Comparison of ENCODE assay signal across 7 cellular contexts in genomic region chr12:63545298-63545916, GRCh38.
DNase-seq lines count a peak whose midpoint lies in the region; ATAC-seq, FAIRE-seq and TF ChIP-seq lines count a peak whose summit lies in the region.
"Not testable (repeated sequence)": the region's sequence is repeated elsewhere in the genome, so short reads cannot be mapped to it uniquely, and the experiment has no call there.

No MANE protein-coding gene starts in this region.

- H3K27me3 Mint-ChIP-seq in activated T-cell treated with anti-CD3 and anti-CD28 coated beads, Interleukin-2, amount 50 U/mL, for 72 hours (ENCODE audit: low read depth); activated naive CD8-positive, alpha-beta T cell treated with anti-CD3 and anti-CD28 coated beads, Interleukin-2, amount 50 U/mL, for 24 hours: not testable (repeated sequence)

- not testable (repeated sequence) for H3K36me3 Mint-ChIP-seq in activated T-cell treated with anti-CD3 and anti-CD28 coated beads, Interleukin-2, amount 50 U/mL, for 72 hours (ENCODE audit: insufficient read depth in 2 of 2); activated naive CD8-positive, alpha-beta T cell treated with anti-CD3 and anti-CD28 coated beads, Interleukin-2, amount 50 U/mL, for 24 hours (ENCODE audit: low read depth)

- not testable (repeated sequence) for H3K36me3 ChIP-seq in HepG2 (replicated peaks in 1 of 2; ENCODE audit: control insufficient read depth in 1 of 2, insufficient read depth in 2 of 2, low read length in 2 of 2)

- TF ChIP-seq RAD21 in A549 (conservative IDR thresholded peaks at IDR 0.05 in 1 of 2, IDR thresholded peaks at IDR 0.05 in 1 of 2); HepG2 (CRISPR knock-in tag; IDR thresholded peaks at IDR 0.05): not testable (repeated sequence)

- not testable (repeated sequence) for ATAC-seq in A549, HepG2
- peak; percentile 66 to 75 for ATAC-seq in activated T-cell treated with anti-CD3 and anti-CD28 coated beads, Interleukin-2, amount 50 U/mL, for 72 hours (replicated peaks in 1 of 2)
- ATAC-seq in activated naive CD8-positive, alpha-beta T cell treated with anti-CD3 and anti-CD28 coated beads, Interleukin-2, amount 50 U/mL, for 24 hours, result peak; percentile 49
- peak; percentile 23 for ATAC-seq in stimulated activated naive CD8-positive, alpha-beta T cell treated with anti-CD3 and anti-CD28 coated beads, Interleukin-15, Interleukin-2, amounts not matched to agents 100 U/mL and 50 U/mL, for 24 hours

- TF ChIP-seq POLR2A in A549 (IDR thresholded peaks at IDR 0.05; ENCODE audit: low read length); HepG2 (IDR thresholded peaks at IDR 0.05; ENCODE audit: insufficient read depth in 1 of 2, low read depth in 2 of 2, low read length in 2 of 2): not testable (repeated sequence)

- H3K4me3 ChIP-seq in A549; HepG2 (replicated peaks in 1 of 3; ENCODE audit: insufficient read depth in 1 of 3, low read depth in 2 of 3, low read length in 3 of 3): not testable (repeated sequence)

- intact Hi-C loops in HepG2 (cut with micrococcal nuclease; ENCODE audit: unreplicated experiment), result loop anchor here (10.0 kb wide), 1 partner anchor 189 kb away; no protein-coding TSS in a partner anchor

- H4K20me1 ChIP-seq in HepG2 (ENCODE audit: insufficient read depth, low read length), result not testable (repeated sequence)

- in situ Hi-C loops in HepG2 (cut with HindIII; ENCODE audit: extremely low pct_ligation_motif_present, low pct_unique_long_range_greater_than_20kb), result not testable (repeated sequence)

- H3K27ac ChIP-seq in A549; HepG2 (ENCODE audit: extremely low read length, insufficient read depth, low read length): not testable (repeated sequence)

- not testable (repeated sequence) for TF ChIP-seq CTCF in A549 (IDR thresholded peaks at IDR 0.05); HepG2 (CRISPR knock-in tag; IDR thresholded peaks at IDR 0.05)

- not testable (repeated sequence) for H3K9me3 ChIP-seq in A549; HepG2 (ENCODE audit: low read length)

- H3K27ac Mint-ChIP-seq in activated T-cell treated with anti-CD3 and anti-CD28 coated beads, Interleukin-2, amount 50 U/mL, for 72 hours; activated naive CD8-positive, alpha-beta T cell treated with anti-CD3 and anti-CD28 coated beads, Interleukin-2, amount 50 U/mL, for 24 hours: not testable (repeated sequence)

- not testable (repeated sequence) for BruUV-seq in HepG2 (replicated peaks; lab: Mats Ljungman, UMichigan)

- H3K9ac ChIP-seq in HepG2 (ENCODE audit: insufficient read depth, low read depth, low read length), result not testable (repeated sequence)

- H3K4me2 ChIP-seq in A549; HepG2 (ENCODE audit: low read depth, low read length): not testable (repeated sequence)

- 6% methylated on average over 4 of the region's 5 CpGs for WGBS in A549 (ENCODE audit: missing lambda C conversion rate)
- WGBS in HepG2 (ENCODE audit: low lambda C conversion rate), result 40% methylated on average over 1 of the region's 5 CpGs

- CTCF ChIA-PET in A549 (lab: Yijun Ruan, JAX); HepG2 (lab: Yijun Ruan, JAX; ENCODE audit: low intra/inter-chr PET ratio, low total read pairs): not testable (repeated sequence)

- H3K9me3 Mint-ChIP-seq in activated T-cell treated with anti-CD3 and anti-CD28 coated beads, Interleukin-2, amount 50 U/mL, for 72 hours; activated naive CD8-positive, alpha-beta T cell treated with anti-CD3 and anti-CD28 coated beads, Interleukin-2, amount 50 U/mL, for 24 hours: not testable (repeated sequence)

- POLR2A ChIA-PET in A549 (lab: Yijun Ruan, JAX); HepG2 (lab: Yijun Ruan, JAX): not testable (repeated sequence)

- not testable (repeated sequence) for H3K27me3 ChIP-seq in HepG2 (ENCODE audit: control insufficient read depth in 1 of 2, insufficient read depth in 2 of 2, low read length in 2 of 2)

- not testable (repeated sequence) for H2AFZ ChIP-seq in HepG2 (ENCODE audit: low read length)

- not testable (repeated sequence) for TF ChIP-seq EP300 in A549 (IDR thresholded peaks at IDR 0.05); HepG2 (IDR thresholded peaks at IDR 0.05; ENCODE audit: low read depth in 2 of 2, low read length in 2 of 2); HepG2 (CRISPR knock-in tag; IDR thresholded peaks at IDR 0.05; ENCODE audit: borderline replicate concordance)

- H3K4me1 Mint-ChIP-seq in activated T-cell treated with anti-CD3 and anti-CD28 coated beads, Interleukin-2, amount 50 U/mL, for 72 hours (ENCODE audit: low read depth); activated naive CD8-positive, alpha-beta T cell treated with anti-CD3 and anti-CD28 coated beads, Interleukin-2, amount 50 U/mL, for 24 hours: not testable (repeated sequence)

- not testable (repeated sequence) for FAIRE-seq in A549 (lab: Jason Lieb, UNC); HepG2 (lab: Jason Lieb, UNC)
- FAIRE-seq in HTR-8/SVneo (lab: Jason Lieb, UNC), result peak; percentile 9

- not testable (repeated sequence) for H3K4me3 Mint-ChIP-seq in activated T-cell treated with anti-CD3 and anti-CD28 coated beads, Interleukin-2, amount 50 U/mL, for 72 hours; activated naive CD8-positive, alpha-beta T cell treated with anti-CD3 and anti-CD28 coated beads, Interleukin-2, amount 50 U/mL, for 24 hours

- H3K4me1 ChIP-seq in A549; HepG2 (ENCODE audit: insufficient read depth, low read length): not testable (repeated sequence)

- not testable (repeated sequence) for DNase-seq in A549 (ENCODE audit: low read depth in 1 of 2, low spot score in 1 of 2); HTR-8/SVneo (ENCODE audit: insufficient read length, low spot score); activated T-cell treated with anti-CD3 and anti-CD28 coated beads, Interleukin-2, amount 50 U/mL, for 72 hours; activated naive CD8-positive, alpha-beta T cell treated with anti-CD3 and anti-CD28 coated beads, Interleukin-2, amount 50 U/mL, for 24 hours; HepG2 (ENCODE audit: low spot score); stimulated activated naive CD8-positive, alpha-beta T cell treated with anti-CD3 and anti-CD28 coated beads, Interleukin-15, Interleukin-2, amounts not matched to agents 100 U/mL and 50 U/mL, for 24 hours
- peak; percentile 14 for DNase-seq in NCI-H69 (lab: John Stamatoyannopoulos, UW)

- not testable (repeated sequence) for H3K79me2 ChIP-seq in HepG2 (ENCODE audit: insufficient read depth, low read length)

TF ChIP-seq in A549, 52 proteins besides CTCF, POLR2A, EP300 and RAD21:
- TF ChIP-seq MAFK (IDR thresholded peaks at IDR 0.05; ENCODE audit: partially characterized antibody), result peak; percentile 78
TF ChIP-seq in A549: peak in this region for 1; not testable (repeated sequence) for 51.

TF ChIP-seq in HepG2, 621 proteins besides CTCF, POLR2A, EP300 and RAD21:
- TF ChIP-seq MAFK (conservative IDR thresholded peaks at IDR 0.05 in 1 of 2, IDR thresholded peaks at IDR 0.05 in 1 of 2; ENCODE audit: low read length in 2 of 2), result peak; percentile 34 to 60
- peak; percentile 49 for TF ChIP-seq MAFF (IDR thresholded peaks at IDR 0.05; ENCODE audit: low read depth, low read length)
